13 cellular contexts compared by ENCODE assay signal in genomic region chr11:62930157-62930556, GRCh38.
"Had no signal": no experiment of that assay in that cellular context is flagged by ENCODE, and none has a peak within 500 bp of the region (broad histone marks: within the 10 kb centered on the region; RNA-seq: fewer than 3 reads in every experiment).

No MANE protein-coding gene starts in this region.

- H3K4me3 ChIP-seq: dorsolateral prefrontal cortex, gastroesophageal sphincter, heart right ventricle, psoas muscle, right lobe of liver had no signal

- H3K36me3 ChIP-seq: gastroesophageal sphincter, heart right ventricle, right lobe of liver had no signal

- H3K9me3 ChIP-seq: gastroesophageal sphincter, heart right ventricle, psoas muscle, right lobe of liver had no signal

- ATAC-seq: activated CD4-positive, CD25-positive, alpha-beta regulatory T cell treated with anti-CD3 and anti-CD28 coated beads, Interleukin-2, amount 50 U/mL, for 24 hours; activated naive CD8-positive, alpha-beta T cell treated with anti-CD3 and anti-CD28 coated beads, Interleukin-2, amount 50 U/mL, for 24 hours; gastroesophageal sphincter; heart right ventricle; left colon; psoas muscle; right lobe of liver had no signal

- H3K4me1 ChIP-seq: psoas muscle had no signal

- H3K27ac ChIP-seq: gastroesophageal sphincter, heart right ventricle, psoas muscle, right lobe of liver had no signal

- DNase-seq: activated CD4-positive, alpha-beta T cell treated with anti-CD3 and anti-CD28 coated beads, Interleukin-2, amount 50 U/mL, for 4 hours; activated naive CD4-positive, alpha-beta T cell treated with Interleukin-2 at 50 U/mL for 16 hours; activated naive CD8-positive, alpha-beta T cell treated with anti-CD3 and anti-CD28 coated beads, Interleukin-2, amount 50 U/mL, for 24 hours; activated T-cell treated with anti-CD3 and anti-CD28 coated beads for 4 hours; aorta; dorsolateral prefrontal cortex; heart right ventricle; left colon; midbrain; psoas muscle; right lobe of liver had no signal
